In genomic region chr17:29469251-29469650, GRCh38 we compare ENCODE assay signal across 21 cellular contexts.
"Had no signal": no experiment of that assay in that cellular context is flagged by ENCODE, and none has a peak within 500 bp of the region (broad histone marks: within the 10 kb centered on the region; RNA-seq: fewer than 3 reads in every experiment).

No MANE protein-coding gene starts in this region.

- H3K4me1 Mint-ChIP-seq: activated B cell treated with CpG ODN at 0.5 μM for 24 hours; stimulated activated naive CD8-positive, alpha-beta T cell treated with anti-CD3 and anti-CD28 coated beads, Interleukin-15, amount 100 ng/mL, for 72 hours had no signal

- H3K36me3 ChIP-seq: ovary had no signal

- H3K27me3 ChIP-seq: cardiac muscle cell, esophagus squamous epithelium, foreskin keratinocyte, ovary, right lobe of liver, testis, upper lobe of right lung had no signal

- H3K4me3 Mint-ChIP-seq: activated B cell treated with CpG ODN at 0.5 μM for 24 hours; activated CD4-positive, alpha-beta memory T cell treated with anti-CD3 and anti-CD28 coated beads for 36 hours; activated naive CD8-positive, alpha-beta T cell; effector memory CD8-positive, alpha-beta T cell; natural killer cell; stimulated activated naive CD8-positive, alpha-beta T cell treated with anti-CD3 and anti-CD28 coated beads, Interleukin-15, amount 100 ng/mL, for 72 hours had no signal

- H3K27ac Mint-ChIP-seq: activated B cell treated with CpG ODN at 0.5 μM for 24 hours; activated CD4-positive, alpha-beta memory T cell treated with anti-CD3 and anti-CD28 coated beads for 36 hours; activated naive CD8-positive, alpha-beta T cell; effector memory CD8-positive, alpha-beta T cell; natural killer cell had no signal

- H3K9me3 Mint-ChIP-seq: activated B cell treated with CpG ODN at 0.5 μM for 24 hours; activated CD4-positive, alpha-beta memory T cell treated with anti-CD3 and anti-CD28 coated beads for 36 hours; effector memory CD8-positive, alpha-beta T cell; natural killer cell; stimulated activated naive CD8-positive, alpha-beta T cell treated with anti-CD3 and anti-CD28 coated beads, Interleukin-15, amount 100 ng/mL, for 72 hours had no signal

- H3K27ac ChIP-seq: cardiac muscle cell, esophagus squamous epithelium, foreskin keratinocyte, lower lobe of right lung, ovary, right lobe of liver, testis, upper lobe of right lung had no signal

- H3K4me3 ChIP-seq: cardiac muscle cell, esophagus squamous epithelium, lower lobe of right lung, ovary, right lobe of liver, smooth muscle cell, testis, upper lobe of right lung had no signal

- DNase-seq: activated B cell treated with CpG ODN at 0.5 μM for 24 hours; activated CD4-positive, alpha-beta memory T cell treated with anti-CD3 and anti-CD28 coated beads for 36 hours; activated CD4-positive, alpha-beta T cell treated with anti-CD3 and anti-CD28 coated beads for 4 hours; activated T-cell treated with anti-CD3 and anti-CD28 coated beads for 4 hours; amniotic stem cell; effector memory CD8-positive, alpha-beta T cell; esophagus squamous epithelium; foreskin keratinocyte; glutamatergic neuron; hypothalamus; lower lobe of right lung; natural killer cell; ovary; right lobe of liver; stimulated activated CD4-positive, alpha-beta T cell treated with anti-CD3 and anti-CD28 coated beads, Interleukin-4, amount 100 ng/mL, for 1 hour; stimulated activated naive CD8-positive, alpha-beta T cell treated with anti-CD3 and anti-CD28 coated beads, Interleukin-15, amount 100 ng/mL, for 72 hours; testis; upper lobe of right lung had no signal

- H3K9me3 ChIP-seq: esophagus squamous epithelium, lower lobe of right lung, ovary, right lobe of liver, testis, upper lobe of right lung had no signal

- H3K4me2 ChIP-seq: smooth muscle cell had no signal

- H3K4me1 ChIP-seq: esophagus squamous epithelium, foreskin keratinocyte, lower lobe of right lung, right lobe of liver, testis, upper lobe of right lung had no signal

- H3K27me3 Mint-ChIP-seq: activated B cell treated with CpG ODN at 0.5 μM for 24 hours; activated CD4-positive, alpha-beta memory T cell treated with anti-CD3 and anti-CD28 coated beads for 36 hours; activated naive CD8-positive, alpha-beta T cell; effector memory CD8-positive, alpha-beta T cell; stimulated activated naive CD8-positive, alpha-beta T cell treated with anti-CD3 and anti-CD28 coated beads, Interleukin-15, amount 100 ng/mL, for 72 hours had no signal
